ENCODE assay signal across 1 cellular context in the genomic region with DNA sequence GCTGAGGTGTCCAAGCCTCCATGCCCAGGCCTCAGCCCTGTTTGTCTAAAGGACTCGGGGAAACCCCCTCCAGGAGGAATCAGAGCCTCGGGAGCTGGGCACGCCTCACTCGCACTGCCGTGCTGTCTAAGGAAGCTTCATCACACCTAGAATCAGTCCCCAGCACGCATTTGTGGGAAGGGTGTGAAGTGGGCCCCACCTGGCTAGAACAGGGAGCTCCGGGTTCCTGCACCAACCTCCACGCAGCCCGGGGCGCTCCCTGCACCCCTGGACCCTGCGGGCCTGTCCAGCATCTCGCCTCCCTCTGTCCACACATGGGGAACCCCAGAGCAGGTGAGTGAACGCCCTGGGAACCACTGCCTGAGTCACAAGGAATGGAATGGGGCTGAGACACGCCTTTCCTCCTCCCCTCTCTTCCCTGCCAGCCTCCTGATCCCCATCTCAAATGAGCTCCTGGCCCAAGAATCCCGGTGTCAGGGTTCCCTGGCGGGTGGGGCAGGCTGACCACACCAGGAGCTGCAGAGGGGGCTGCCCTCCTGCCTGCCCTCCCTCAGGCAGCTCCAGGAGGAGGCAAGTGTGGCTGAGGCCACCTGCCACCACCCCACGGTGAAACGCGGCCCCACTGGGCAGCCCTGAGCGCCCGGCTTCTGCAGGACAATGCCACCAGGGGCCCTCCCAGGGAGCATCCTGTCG.
TF ChIP-seq lines count a peak whose summit lies in the region.

No MANE protein-coding gene starts in this region.

TF ChIP-seq in H1, 55 proteins besides CTCF, POLR2A, EP300 and RAD21 (continued from another document):
- no peak for TF ChIP-seq EGR1 (IDR thresholded peaks at IDR 0.05; ENCODE audit: borderline replicate concordance, low read depth, low read length)
- no peak for TF ChIP-seq ZNF274 (IDR thresholded peaks at IDR 0.05; ENCODE audit: borderline replicate concordance, extremely low read depth, low read length)
- TF ChIP-seq FOSL1 (IDR thresholded peaks at IDR 0.05; ENCODE audit: insufficient read depth, low read depth, low read length), result no peak
- no peak for TF ChIP-seq RBBP5 (IDR thresholded peaks at IDR 0.05; ENCODE audit: borderline replicate concordance, low read depth, low read length)
- TF ChIP-seq, protein P1, sequence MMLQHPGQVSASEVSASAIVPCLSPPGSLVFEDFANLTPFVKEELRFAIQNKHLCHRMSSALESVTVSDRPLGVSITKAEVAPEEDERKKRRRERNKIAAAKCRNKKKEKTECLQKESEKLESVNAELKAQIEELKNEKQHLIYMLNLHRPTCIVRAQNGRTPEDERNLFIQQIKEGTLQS (IDR thresholded peaks at IDR 0.05; ENCODE audit: insufficient read depth, low read depth, low read length), result no peak
- no peak for TF ChIP-seq SP2 (IDR thresholded peaks at IDR 0.05; ENCODE audit: low read length)
- no peak for TF ChIP-seq RNF2 (IDR thresholded peaks at IDR 0.05; ENCODE audit: borderline replicate concordance, low read depth, low read length, missing control alignments, poor library complexity, severe bottlenecking)
- TF ChIP-seq BACH1 (IDR thresholded peaks at IDR 0.05; ENCODE audit: low read length), result no peak
